ENCODE assay signal across 8 cellular contexts in the genomic region with DNA sequence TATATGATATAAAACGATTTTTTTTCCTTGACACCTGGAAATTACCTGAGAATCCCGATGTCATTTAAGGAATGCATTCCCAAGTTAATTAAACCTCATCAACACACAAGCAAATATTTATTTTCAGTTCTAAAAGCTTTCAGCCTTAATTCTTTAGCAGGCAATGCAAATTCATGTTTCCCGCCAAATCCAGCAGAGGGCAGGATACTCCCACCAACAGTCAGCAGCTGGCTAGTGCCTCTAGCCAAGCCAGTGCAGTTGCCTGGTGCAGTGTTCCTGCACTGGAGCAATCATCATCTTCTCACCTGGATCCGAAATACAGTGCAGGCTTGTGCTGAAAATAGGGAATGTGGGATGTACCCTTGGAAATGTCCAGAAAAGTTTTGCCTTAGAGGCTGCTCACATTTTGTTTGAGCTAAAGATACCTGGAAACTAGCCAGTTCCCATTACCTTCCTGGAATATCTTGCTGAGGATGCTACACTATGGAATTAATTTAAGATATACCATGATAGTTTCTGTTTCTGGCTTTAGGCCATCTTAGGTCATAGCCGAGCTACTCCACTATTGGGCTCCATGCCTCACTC. TPM values are rescaled to one million over a fixed set of nuclear protein-coding genes. Genes with fewer than 3 reads are reported as not detected.
A peak's percentile ranks its signal among the peaks of the same experiment; 100 is the strongest.
DNase-seq lines count a peak whose midpoint lies in the region; ATAC-seq and TF ChIP-seq lines count a peak whose summit lies in the region.

No MANE protein-coding gene starts in this region.

- H3K27ac ChIP-seq in liver (ENCODE audit: low read depth in 1 of 2, low read length in 2 of 2), result no peak overlapping the region

- H3K4me3 ChIP-seq in choroid plexus epithelial cell (ENCODE audit: low read depth, low read length), result no peak overlapping the region
- H3K4me3 ChIP-seq in liver (ENCODE audit: low read depth in 1 of 3, low read length in 3 of 3), result no peak overlapping the region

- TF ChIP-seq CTCF in choroid plexus epithelial cell (conservative IDR thresholded peaks at IDR 0.05; ENCODE audit: low read depth, low read length) (peak; percentile 86), liver (IDR thresholded peaks at IDR 0.05; ENCODE audit: low read depth, low read length, missing input control) (peak; percentile 72)

- peaks cover 0 to 14% (median 13%) of the 10 kb centered on the region in 4 donors for H3K4me1 ChIP-seq in liver (ENCODE audit: control insufficient read depth in 4 of 4, insufficient read depth in 4 of 4, low read length in 3 of 4)

- ATAC-seq in GM18909 (IDR thresholded peaks at IDR 0.05; ENCODE audit: poor library complexity, unreplicated experiment) (peak; percentile 99), HG03097 (IDR thresholded peaks at IDR 0.05; ENCODE audit: low FRiP score, unreplicated experiment) (peak; percentile 88)

- WGBS in liver, result 18% methylated on average over 5 of the region's 5 CpGs

- H3K9me3 ChIP-seq in liver (ENCODE audit: control insufficient read depth in 4 of 4, low read length in 3 of 4), result no peaks in the 10 kb centered on the region

- no peaks in the 10 kb centered on the region for H3K27me3 ChIP-seq in liver (ENCODE audit: control insufficient read depth in 4 of 4, insufficient read depth in 4 of 4, low read length in 3 of 4)

- DNase-seq in C1 segment of cervical spinal cord (lab: John Stamatoyannopoulos, UW), result peak in 10 of 14 donors; percentile 12 to 60 (median 34)
- DNase-seq in NCI-H2227 treated with DMSO at 0.1 percent for 48 hours (lab: John Stamatoyannopoulos, UW), result peak; percentile 76
- peak; percentile 65 to 80 for DNase-seq in activated CD4-positive, alpha-beta T cell treated with anti-CD3 and anti-CD28 coated beads for 4 hours
- DNase-seq in choroid plexus epithelial cell (ENCODE audit: low read depth), result peak; percentile 82
- peak; percentile 63 for DNase-seq in stimulated activated CD8-positive, alpha-beta memory T cell treated with anti-CD3 and anti-CD28 coated beads, Interleukin-12 subunit alpha, Interleukin-12 subunit beta, amount 100 ng/mL, for 1 hour (ENCODE audit: low read depth)

- peak; percentile 91 to 93 for TF ChIP-seq RAD21 in liver (IDR thresholded peaks at IDR 0.05)

- no peaks in the 10 kb centered on the region for H3K36me3 ChIP-seq in liver (ENCODE audit: control insufficient read depth in 4 of 4, insufficient read depth in 3 of 4, low read depth in 1 of 4, low read length in 3 of 4)

- H3K9ac ChIP-seq in liver (ENCODE audit: low read depth in 1 of 2, low read length in 2 of 2), result no peak overlapping the region

TF ChIP-seq in liver, 16 proteins besides CTCF, POLR2A, EP300 and RAD21:
- no peak for TF ChIP-seq SP1 (IDR thresholded peaks at IDR 0.05)
- TF ChIP-seq EGR1 (IDR thresholded peaks at IDR 0.05; ENCODE audit: low read depth in 2 of 2), result no peak
- peak in 1 of 2 donors; percentile 9 for TF ChIP-seq RXRA (IDR thresholded peaks at IDR 0.05)
TF ChIP-seq in liver: peak in this region for 1.

RNA-seq across cellular contexts. Expression of a gene that starts 48.4 kb away (rescaled TPM):
- 1 to 10 TPM; 2.4 to 5.5 TPM for total RNA-seq in liver
- 1 to 10 TPM; 1.6 to 1.8 TPM for polyA plus RNA-seq in liver
